In genomic region chr4:162952232-162952631, GRCh38 we compare ENCODE assay signal across 17 cellular contexts.
DNase-seq lines count a peak whose midpoint lies in the region; ATAC-seq and TF ChIP-seq lines count a peak whose summit lies in the region.
"Had no signal": no experiment of that assay in that cellular context is flagged by ENCODE, and none has a peak within 500 bp of the region (broad histone marks: within the 10 kb centered on the region; RNA-seq: fewer than 3 reads in every experiment).

No MANE protein-coding gene starts in this region.

- no peaks in the 10 kb centered on the region for H3K4me1 ChIP-seq in HCT116 (ENCODE audit: control insufficient read depth in 1 of 2, insufficient read depth in 2 of 2, low read length in 2 of 2)
- no peaks in the 10 kb centered on the region for H3K4me1 ChIP-seq in mammary epithelial cell (ENCODE audit: insufficient read depth, low read length)
- H3K4me1 ChIP-seq: BLaER1 treated with 17β-estradiol and CSF1 and Interleukin-3, amounts not matched to agents 10 nM and 100 nM; uterus had no signal

- no peaks in the 10 kb centered on the region for H3K27me3 ChIP-seq in HCT116 (ENCODE audit: insufficient read depth, low read length)
- H3K27me3 ChIP-seq in MG63 = no peaks in the 10 kb centered on the region
- no peaks in the 10 kb centered on the region for H3K27me3 ChIP-seq in mammary epithelial cell (ENCODE audit: insufficient read depth, low read length)
- H3K27me3 ChIP-seq: BLaER1 treated with 17β-estradiol and CSF1 and Interleukin-3, amounts not matched to agents 10 nM and 100 nM; uterus had no signal

- dilution Hi-C loops in mammary epithelial cell (cut with HindIII; ENCODE audit: low sequenced_read_pairs) = no loop called here

- H3K27ac ChIP-seq in HCT116 (ENCODE audit: low read depth, low read length) = no peak overlapping the region
- H3K27ac ChIP-seq in mammary epithelial cell (ENCODE audit: insufficient read depth, low read depth, low read length) = no peak overlapping the region
- H3K27ac ChIP-seq: BLaER1 treated with 17β-estradiol and CSF1 and Interleukin-3, amounts not matched to agents 10 nM and 100 nM; uterus had no signal

- H3K4me3 ChIP-seq in HCT116 (replicated peaks in 1 of 2; ENCODE audit: low read depth in 1 of 2, low read length in 2 of 2) (no peak overlapping the region), MG63 (no peak overlapping the region), mammary epithelial cell (replicated peaks in 1 of 3; ENCODE audit: insufficient read depth in 1 of 3, low read depth in 2 of 3, low read length in 3 of 3) (no peak overlapping the region)
- H3K4me3 ChIP-seq: BLaER1 treated with 17β-estradiol and CSF1 and Interleukin-3, amounts not matched to agents 10 nM and 100 nM; uterus had no signal

- no peaks in the 10 kb centered on the region for H3K36me3 ChIP-seq in HCT116 (ENCODE audit: control insufficient read depth in 1 of 2, insufficient read depth in 2 of 2, low read length in 2 of 2)
- H3K36me3 ChIP-seq in MG63 = no peaks in the 10 kb centered on the region
- H3K36me3 ChIP-seq in mammary epithelial cell (ENCODE audit: insufficient read depth, low read length) = no peaks in the 10 kb centered on the region
- H3K36me3 ChIP-seq: BLaER1 treated with 17β-estradiol and CSF1 and Interleukin-3, amounts not matched to agents 10 nM and 100 nM; uterus had no signal

- no peak overlapping the region for H2AFZ ChIP-seq in HCT116 (ENCODE audit: low read depth, low read length, poor library complexity, severe bottlenecking)
- no peak overlapping the region for H2AFZ ChIP-seq in mammary epithelial cell (ENCODE audit: low read depth, low read length)

- WGBS in mammary epithelial cell (ENCODE audit: low coverage, missing lambda C conversion rate) = 33% methylated on average over 3 of the region's 3 CpGs

- no peaks in the 10 kb centered on the region for H3K9me2 ChIP-seq in HCT116 (ENCODE audit: insufficient read depth)

- no peak for TF ChIP-seq CTCF in HCT116 (IDR thresholded peaks at IDR 0.05 in 2 of 3, conservative IDR thresholded peaks at IDR 0.05 in 1 of 3; ENCODE audit: borderline replicate concordance in 1 of 3, insufficient read depth in 1 of 3, low read depth in 2 of 3, low read length in 2 of 3)
- no peak for TF ChIP-seq CTCF in mammary epithelial cell (conservative IDR thresholded peaks at IDR 0.05 in 1 of 2, IDR thresholded peaks at IDR 0.05 in 1 of 2; ENCODE audit: extremely low read depth in 1 of 2, insufficient read depth in 1 of 2, low read depth in 1 of 2, low read length in 2 of 2)

- peak; percentile 29 for DNase-seq in HCT116 (ENCODE audit: low read depth, low spot score)
- peak; percentile 72 for DNase-seq in MG63
- DNase-seq in mammary epithelial cell = peak; percentile 51
- peak; percentile 1 for DNase-seq in myocyte (ENCODE audit: low read depth)
- DNase-seq in NCI-H510A (lab: John Stamatoyannopoulos, UW) = no peak
- no peak for DNase-seq in activated gamma-delta T cell (lab: John Stamatoyannopoulos, UW)
- DNase-seq: activated naive CD4-positive, alpha-beta T cell treated with anti-CD3 and anti-CD28 coated beads, Interleukin-2, amount 50 U/mL, for 16 hours; IMR-90; NCI-H1694; NCI-H748 treated with DMSO at 0.1 percent for 48 hours; SIG-M5; stimulated activated naive CD8-positive, alpha-beta T cell treated with anti-CD3 and anti-CD28 coated beads, Interleukin-15, Interleukin-2, amounts not matched to agents 100 U/mL and 50 U/mL, for 24 hours; uterus had no signal

- POLR2A ChIA-PET in HCT116 (lab: Charles Lee) = no interaction called here

- CTCF ChIA-PET in HCT116 (lab: Charles Lee) (no interaction called here), mammary epithelial cell (lab: Charles Lee; ENCODE audit: low non-redundant PET) (no interaction called here)

- H3K9ac ChIP-seq in HCT116 (ENCODE audit: low read length) (no peak overlapping the region), mammary epithelial cell (ENCODE audit: insufficient read depth, low read length) (no peak overlapping the region)
- H3K9ac ChIP-seq: BLaER1 treated with 17β-estradiol and CSF1 and Interleukin-3, amounts not matched to agents 10 nM and 100 nM had no signal

- no peaks in the 10 kb centered on the region for H3K9me3 ChIP-seq in HCT116 (ENCODE audit: control insufficient read depth in 1 of 2, insufficient read depth in 1 of 2, low read depth in 1 of 2, low read length in 2 of 2)
- no peaks in the 10 kb centered on the region for H3K9me3 ChIP-seq in MG63
- H3K9me3 ChIP-seq in mammary epithelial cell (replicated peaks; ENCODE audit: insufficient read depth, low read length) = no peaks in the 10 kb centered on the region
- H3K9me3 ChIP-seq: BLaER1 treated with 17β-estradiol and CSF1 and Interleukin-3, amounts not matched to agents 10 nM and 100 nM; uterus had no signal

- intact Hi-C loops in HCT116 (cut with micrococcal nuclease) = no loop called here
- intact Hi-C loops in mammary epithelial cell (cut with micrococcal nuclease) = no loop called here

- TF ChIP-seq POLR2A in HCT116 (IDR thresholded peaks at IDR 0.05; ENCODE audit: borderline replicate concordance, extremely low read depth, insufficient read depth, insufficient read length) = no peak

- TF ChIP-seq RAD21 in HCT116 (IDR thresholded peaks at IDR 0.05; ENCODE audit: low read depth) = no peak

- H3K4me2 ChIP-seq in HCT116 (ENCODE audit: low read length) (no peak overlapping the region), mammary epithelial cell (ENCODE audit: insufficient read depth, low read depth, low read length) (no peak overlapping the region)
- H3K4me2 ChIP-seq: BLaER1 treated with 17β-estradiol and CSF1 and Interleukin-3, amounts not matched to agents 10 nM and 100 nM had no signal

- H4K20me1 ChIP-seq in HCT116 (ENCODE audit: insufficient read depth) (no peaks in the 10 kb centered on the region), mammary epithelial cell (ENCODE audit: insufficient read depth, low read length) (no peaks in the 10 kb centered on the region)
- H4K20me1 ChIP-seq: BLaER1 treated with 17β-estradiol and CSF1 and Interleukin-3, amounts not matched to agents 10 nM and 100 nM had no signal

- H3K79me2 ChIP-seq in HCT116 (ENCODE audit: insufficient read depth, low read length) (no peaks in the 10 kb centered on the region), mammary epithelial cell (ENCODE audit: insufficient read depth, low read length) (no peaks in the 10 kb centered on the region)

- BruUV-seq in HCT116 (replicated peaks; lab: Mats Ljungman, UMichigan) = no TSS peak
- BruUV-seq in mammary epithelial cell (replicated peaks; lab: Mats Ljungman, UMichigan) = no TSS peak

- RAD21 ChIA-PET in HCT116 (lab: Charles Lee; ENCODE audit: low non-redundant PET in 1 of 2, low total read pairs in 2 of 2, uncharacterized antibody in 2 of 2, unreplicated experiment in 2 of 2) = no interaction called here

- in situ Hi-C loops in mammary epithelial cell (cut with MboI; ENCODE audit: low sequenced_read_pairs in 2 of 2) = no loop called here

- peak; percentile 53; the same call in 1 of the 2 replicates for ATAC-seq in HCT116
- ATAC-seq in GM19467 (IDR thresholded peaks at IDR 0.05; ENCODE audit: unreplicated experiment) = no peak
- ATAC-seq: natural killer cell treated with Interleukin-12 subunit alpha and Interleukin-12 subunit beta and Interleukin-15 and Interleukin-18, amount 100 ng/mL, for 72 hours; sciatic nerve; stimulated activated naive CD8-positive, alpha-beta T cell treated with anti-CD3 and anti-CD28 coated beads, Interleukin-15, Interleukin-2, amounts not matched to agents 100 U/mL and 50 U/mL, for 24 hours had no signal

TF ChIP-seq in HCT116, 20 proteins besides CTCF, POLR2A, EP300 and RAD21 (continues in another document):
- TF ChIP-seq, protein P1, sequence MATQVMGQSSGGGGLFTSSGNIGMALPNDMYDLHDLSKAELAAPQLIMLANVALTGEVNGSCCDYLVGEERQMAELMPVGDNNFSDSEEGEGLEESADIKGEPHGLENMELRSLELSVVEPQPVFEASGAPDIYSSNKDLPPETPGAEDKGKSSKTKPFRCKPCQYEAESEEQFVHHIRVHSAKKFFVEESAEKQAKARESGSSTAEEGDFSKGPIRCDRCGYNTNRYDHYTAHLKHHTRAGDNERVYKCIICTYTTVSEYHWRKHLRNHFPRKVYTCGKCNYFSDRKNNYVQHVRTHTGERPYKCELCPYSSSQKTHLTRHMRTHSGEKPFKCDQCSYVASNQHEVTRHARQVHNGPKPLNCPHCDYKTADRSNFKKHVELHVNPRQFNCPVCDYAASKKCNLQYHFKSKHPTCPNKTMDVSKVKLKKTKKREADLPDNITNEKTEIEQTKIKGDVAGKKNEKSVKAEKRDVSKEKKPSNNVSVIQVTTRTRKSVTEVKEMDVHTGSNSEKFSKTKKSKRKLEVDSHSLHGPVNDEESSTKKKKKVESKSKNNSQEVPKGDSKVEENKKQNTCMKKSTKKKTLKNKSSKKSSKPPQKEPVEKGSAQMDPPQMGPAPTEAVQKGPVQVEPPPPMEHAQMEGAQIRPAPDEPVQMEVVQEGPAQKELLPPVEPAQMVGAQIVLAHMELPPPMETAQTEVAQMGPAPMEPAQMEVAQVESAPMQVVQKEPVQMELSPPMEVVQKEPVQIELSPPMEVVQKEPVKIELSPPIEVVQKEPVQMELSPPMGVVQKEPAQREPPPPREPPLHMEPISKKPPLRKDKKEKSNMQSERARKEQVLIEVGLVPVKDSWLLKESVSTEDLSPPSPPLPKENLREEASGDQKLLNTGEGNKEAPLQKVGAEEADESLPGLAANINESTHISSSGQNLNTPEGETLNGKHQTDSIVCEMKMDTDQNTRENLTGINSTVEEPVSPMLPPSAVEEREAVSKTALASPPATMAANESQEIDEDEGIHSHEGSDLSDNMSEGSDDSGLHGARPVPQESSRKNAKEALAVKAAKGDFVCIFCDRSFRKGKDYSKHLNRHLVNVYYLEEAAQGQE (IDR thresholded peaks at IDR 0.05; ENCODE audit: low read depth) = no peak
- no peak for TF ChIP-seq CBX3 (IDR thresholded peaks at IDR 0.05; ENCODE audit: low read depth)
- TF ChIP-seq YY1 (IDR thresholded peaks at IDR 0.05; ENCODE audit: extremely low read depth, insufficient replicate concordance, low read depth, low read length) = no peak
- peak; percentile 57 for TF ChIP-seq FOSL1 (IDR thresholded peaks at IDR 0.05; ENCODE audit: low read depth)
- TF ChIP-seq CEBPB (IDR thresholded peaks at IDR 0.05; ENCODE audit: low read depth) = peak; percentile 91
- TF ChIP-seq JUND (IDR thresholded peaks at IDR 0.05) = peak; percentile 61
- no peak for TF ChIP-seq SRF (IDR thresholded peaks at IDR 0.05; ENCODE audit: low read depth)
- TF ChIP-seq, protein P2, sequence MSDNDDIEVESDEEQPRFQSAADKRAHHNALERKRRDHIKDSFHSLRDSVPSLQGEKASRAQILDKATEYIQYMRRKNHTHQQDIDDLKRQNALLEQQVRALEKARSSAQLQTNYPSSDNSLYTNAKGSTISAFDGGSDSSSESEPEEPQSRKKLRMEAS (IDR thresholded peaks at IDR 0.05) = peak; percentile 74
- TF ChIP-seq TCF7L2 (IDR thresholded peaks at IDR 0.05; ENCODE audit: borderline replicate concordance, extremely low read depth, insufficient read depth, insufficient read length) = no peak
- TF ChIP-seq ELF1 (IDR thresholded peaks at IDR 0.05; ENCODE audit: borderline replicate concordance, low read depth) = no peak
- 0 out of 2 replicates have a peak, but pooled peaks have one; percentile 18 for TF ChIP-seq SP1 (IDR thresholded peaks at IDR 0.05; ENCODE audit: low read depth)
- TF ChIP-seq ZFX (IDR thresholded peaks at IDR 0.05) = no peak

Comparison
In these comparisons a context has a peak if more than half of its experiments do, and no peak if none do; other contexts are left out.
1. DNase-seq: peak in HCT116 (single experiment), MG63 (single experiment), mammary epithelial cell (single experiment) and myocyte (single experiment); none in NCI-H510A (single experiment) and activated gamma-delta T cell (single experiment).